8 cellular contexts compared by ENCODE assay signal in the genomic region with DNA sequence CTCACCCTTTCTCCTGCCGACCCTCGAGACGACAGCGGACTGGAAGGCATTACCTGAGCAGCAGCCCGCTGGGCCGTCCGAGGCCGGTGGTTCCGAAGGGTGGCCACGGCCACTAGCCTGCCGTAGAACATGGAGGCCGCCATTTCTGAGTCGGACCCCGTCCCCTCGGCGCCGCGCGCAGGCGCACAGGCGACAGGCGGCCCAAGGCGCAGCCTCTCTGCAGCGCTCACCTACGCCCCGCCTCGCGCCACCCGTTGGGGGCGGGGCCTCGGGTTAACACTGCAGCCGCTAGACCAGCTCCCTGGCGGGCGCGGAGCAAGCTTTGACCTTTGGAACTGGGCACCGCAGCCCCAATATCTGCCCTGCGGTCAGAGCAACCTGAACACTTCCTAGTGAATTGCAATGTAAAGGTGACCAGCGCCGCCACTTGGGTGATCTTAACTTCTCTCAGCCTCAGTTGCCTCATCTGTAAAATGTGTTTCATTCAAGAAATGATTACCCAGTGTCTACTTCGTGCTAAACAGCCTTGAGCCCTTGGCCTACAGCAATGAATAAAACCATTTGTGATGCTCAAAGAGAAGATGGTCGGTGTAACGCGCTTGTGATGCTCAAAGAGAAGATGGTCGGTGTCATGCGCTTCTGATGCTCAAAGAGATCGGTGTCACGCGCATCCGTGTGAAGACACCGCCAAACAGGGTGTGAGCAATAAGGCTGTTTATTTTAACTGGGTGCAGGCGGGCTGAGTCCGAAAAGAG. TPM values are rescaled to one million over a fixed set of nuclear protein-coding genes. Genes with fewer than 3 reads are reported as not detected.
DNase-seq lines count a peak whose midpoint lies in the region; FAIRE-seq and TF ChIP-seq lines count a peak whose summit lies in the region.

A gene (minus strand): TSS at position 147 of the 755 bp plus-strand sequence. CDS start 4 bp downstream, at position 143.

- in situ Hi-C loops in HAP-1 (cut with MboI; ENCODE audit: low sequenced_read_pairs) = no loop called here

- H2AFZ ChIP-seq in MM.1S (ENCODE audit: low read length) (peak within 1 kb of the TSS; percentile 75), neural progenitor cell (replicated peaks) (peak within 1 kb of the TSS; percentile 85)

- H3K4me1 Mint-ChIP-seq in neural progenitor cell = peaks cover 21% of the 10 kb centered on the region

- H3K27me3 ChIP-seq in HAP-1 (ENCODE audit: low read depth) = no peaks in the 10 kb centered on the region
- H3K27me3 ChIP-seq in MM.1S (replicated peaks; ENCODE audit: insufficient read depth, low read length) = no peaks in the 10 kb centered on the region
- H3K27me3 ChIP-seq in neural progenitor cell = no peaks in the 10 kb centered on the region
- no peaks in the 10 kb centered on the region for H3K27me3 ChIP-seq in stomach smooth muscle (ENCODE audit: control insufficient read depth in 1 of 2, insufficient read depth in 2 of 2, low read length in 2 of 2)

- no peaks in the 10 kb centered on the region for H3K9me2 ChIP-seq in MM.1S (replicated peaks; ENCODE audit: insufficient read depth, low read length)

- H3K9ac ChIP-seq in MM.1S (ENCODE audit: low read length) (peak within 1 kb of the TSS; percentile 79), neural progenitor cell (peak within 1 kb of the TSS; percentile 88), stomach smooth muscle (ENCODE audit: low read length in 2 of 2) (peak within 1 kb of the TSS; percentile 91 to 95)

- no peaks in the 10 kb centered on the region for H3F3A ChIP-seq in MM.1S (ENCODE audit: insufficient read depth, low read length)
- peaks cover 10% of the 10 kb centered on the region for H3F3A ChIP-seq in neural progenitor cell (ENCODE audit: low read depth)

- H3K4me2 ChIP-seq in MM.1S (ENCODE audit: low read depth, low read length) (peak within 1 kb of the TSS; percentile 77), neural progenitor cell (peak within 1 kb of the TSS; percentile 81)

- H4K20me1 ChIP-seq in MM.1S (ENCODE audit: insufficient read depth, low read length) (no peaks in the 10 kb centered on the region), neural progenitor cell (ENCODE audit: low read depth) (no peaks in the 10 kb centered on the region)

- H3K9me3 ChIP-seq in HAP-1 (no peaks in the 10 kb centered on the region), MM.1S (replicated peaks; ENCODE audit: insufficient read depth, low read length) (no peaks in the 10 kb centered on the region), neural progenitor cell (ENCODE audit: low read depth) (no peaks in the 10 kb centered on the region), stomach smooth muscle (ENCODE audit: control insufficient read depth in 2 of 2, low read length in 2 of 2) (no peaks in the 10 kb centered on the region)

- peaks cover 10% of the 10 kb centered on the region for H3K36me3 Mint-ChIP-seq in neural progenitor cell

- FAIRE-seq in G401.6 (lab: Jason Lieb, UNC) = peak; percentile 19

- H3K4me1 ChIP-seq in HAP-1 (peaks cover 11% of the 10 kb centered on the region), MM.1S (ENCODE audit: low read length) (no peaks in the 10 kb centered on the region), neural progenitor cell (peaks cover 11% of the 10 kb centered on the region), stomach smooth muscle (ENCODE audit: control insufficient read depth, insufficient read depth, low read length) (peaks cover 12% of the 10 kb centered on the region)

- no peak for TF ChIP-seq CTCF in MM.1S (IDR thresholded peaks at IDR 0.05; ENCODE audit: low read length)
- TF ChIP-seq CTCF in foreskin fibroblast (IDR thresholded peaks at IDR 0.05; ENCODE audit: low read depth, low read length) = no peak
- TF ChIP-seq CTCF in neural progenitor cell (IDR thresholded peaks at IDR 0.05) = no peak

- H3K27ac ChIP-seq in MM.1S (ENCODE audit: low read length) (no peak within 1 kb of the TSS), neural progenitor cell (peak within 1 kb of the TSS; percentile 3), stomach smooth muscle (ENCODE audit: low read length) (peak within 1 kb of the TSS; percentile 64)

- H3K27me3 Mint-ChIP-seq in neural progenitor cell (ENCODE audit: insufficient read depth, low read depth) = peaks cover 2% of the 10 kb centered on the region

- H3K79me2 ChIP-seq in MM.1S (ENCODE audit: low read length) (peaks cover 32% of the 10 kb centered on the region), neural progenitor cell (ENCODE audit: low read depth) (peaks cover 47% of the 10 kb centered on the region)

- H3K27ac Mint-ChIP-seq in neural progenitor cell = peak within 1 kb of the TSS; percentile 92

- DNase-seq in HAP-1 (ENCODE audit: low spot score in 2 of 2) (peak; percentile 89 to 94), MM.1S (peak; percentile 84), SIG-M5 treated with dmso at 0.1 percent for 504 hours (lab: John Stamatoyannopoulos, UW; ENCODE audit: unreplicated experiment) (peak; percentile 81), activated gamma-delta T cell treated with Interleukin-2 at 50 U/mL for 16 hours (peak; percentile 86), foreskin fibroblast (peak; percentile 87 to 97), neural progenitor cell (ENCODE audit: low spot score) (peak; percentile 97)

- H3K36me3 ChIP-seq in HAP-1 (replicated peaks) (peaks cover 12% of the 10 kb centered on the region), MM.1S (replicated peaks; ENCODE audit: insufficient read depth, low read length) (no peaks in the 10 kb centered on the region), neural progenitor cell (no peaks in the 10 kb centered on the region), stomach smooth muscle (ENCODE audit: control insufficient read depth in 2 of 2, insufficient read depth in 2 of 2, low read length in 2 of 2) (no peaks in the 10 kb centered on the region)

- H3K4me3 ChIP-seq in HAP-1 (peak within 1 kb of the TSS; percentile 96), MM.1S (ENCODE audit: low read length) (peak within 1 kb of the TSS; percentile 91), foreskin fibroblast (ENCODE audit: low read depth in 1 of 2, low read length in 2 of 2) (peak within 1 kb of the TSS; percentile 98 to 99), neural progenitor cell (peak within 1 kb of the TSS; percentile 93), stomach smooth muscle (ENCODE audit: low read length in 2 of 2) (peak within 1 kb of the TSS; percentile 98 to 99)

- H3K4me3 Mint-ChIP-seq in neural progenitor cell = peak within 1 kb of the TSS; percentile 99

- no peaks in the 10 kb centered on the region for H3K9me3 Mint-ChIP-seq in neural progenitor cell

RNA-seq across cellular contexts. Expression of the gene that starts here (rescaled TPM):
- 55.9 and 100 TPM in 2 replicates for total RNA-seq in neural progenitor cell (ENCODE audit: low replicate concordance)
